In the genomic region with DNA sequence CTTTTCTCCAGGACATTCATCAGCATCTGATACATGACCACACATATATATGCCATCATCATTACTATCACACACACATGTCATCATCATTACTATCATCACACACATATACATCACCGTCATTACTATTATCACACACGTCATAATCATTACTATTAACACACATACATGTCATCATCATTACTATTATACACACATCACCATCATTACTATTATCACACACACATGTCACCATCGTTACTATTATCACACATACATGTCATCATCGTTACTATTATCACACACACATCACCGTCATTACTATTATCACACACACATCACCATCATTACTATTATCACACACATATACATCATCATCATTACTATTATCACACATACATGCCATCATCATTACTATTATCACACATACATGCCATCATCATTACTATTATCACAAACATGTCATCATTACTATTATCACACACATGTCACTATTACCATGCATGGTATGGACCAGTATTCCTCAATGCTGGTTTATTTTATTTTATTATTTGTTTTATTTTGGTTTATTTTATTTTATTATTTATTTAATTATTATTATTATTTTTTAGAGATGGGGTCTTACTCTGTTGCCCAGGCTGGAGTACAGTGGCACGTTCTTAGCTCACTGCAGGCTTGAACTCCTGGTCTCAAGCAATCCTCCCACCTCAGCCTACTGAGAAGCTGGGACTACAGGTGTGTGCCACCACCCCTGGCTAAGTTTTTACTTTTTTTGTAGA, we compare ENCODE assay signal across 27 cellular contexts.
"Had no signal": no experiment of that assay in that cellular context is flagged by ENCODE, and none has a peak within 500 bp of the region (broad histone marks: within the 10 kb centered on the region; RNA-seq: fewer than 3 reads in every experiment).

No MANE protein-coding gene starts in this region.

- H3K27me3 ChIP-seq: foreskin keratinocyte, ovary, tibial nerve, upper lobe of left lung, uterus had no signal

- H3K27ac ChIP-seq: dorsolateral prefrontal cortex, epithelial cell of prostate, foreskin keratinocyte, heart right ventricle, lower lobe of right lung, ovary, psoas muscle, skin epidermis, thoracic aorta, tibial nerve, upper lobe of left lung, uterus had no signal

- H3K4me1 ChIP-seq: foreskin keratinocyte, heart right ventricle, lower lobe of right lung, psoas muscle, tibial nerve, upper lobe of left lung, uterus had no signal

- DNase-seq: dorsolateral prefrontal cortex; effector CD4-positive, alpha-beta T cell; foreskin keratinocyte; glutamatergic neuron; heart right ventricle; hippocampal formation; immature natural killer cell; islet precursor cell; kidney glomerular epithelial cell; left ventricle myocardium superior; lower lobe of right lung; naive thymus-derived CD8-positive, alpha-beta T cell; occipital lobe; ovary; posterior cingulate gyrus; psoas muscle; right cardiac atrium; stimulated activated CD4-positive, alpha-beta T cell treated with anti-CD3 and anti-CD28 coated beads, Interleukin-15, amount 100 ng/mL, for 24 hours; stimulated activated CD4-positive, alpha-beta T cell treated with anti-CD3 and anti-CD28 coated beads, Interleukin-2, amount 100 ng/mL, for 48 hours; stimulated activated naive B cell treated with anti-CD40 and anti-IgM and Interleukin-4, amounts not matched to agents 10 μg/mL and 1 μg/mL and 100 μg/mL, for 72 hours; upper lobe of left lung; uterus had no signal

- H3K9me3 ChIP-seq: lower lobe of right lung, ovary, psoas muscle, thoracic aorta, upper lobe of left lung, uterus had no signal

- H3K4me3 ChIP-seq: dorsolateral prefrontal cortex, heart right ventricle, lower lobe of right lung, ovary, psoas muscle, skin epidermis, thoracic aorta, tibial nerve, upper lobe of left lung, uterus had no signal

- ATAC-seq: esophagus mucosa; foreskin keratinocyte; heart right ventricle; left ventricle myocardium superior; lower lobe of right lung; naive thymus-derived CD8-positive, alpha-beta T cell; psoas muscle; stimulated activated naive B cell treated with anti-CD40 and anti-IgM and Interleukin-4, amounts not matched to agents 10 μg/mL and 1 μg/mL and 100 μg/mL, for 72 hours had no signal

- H3K36me3 ChIP-seq: heart right ventricle, lower lobe of right lung, ovary, thoracic aorta, tibial nerve, upper lobe of left lung, uterus had no signal
